In genomic region chr15:76905013-76905839, GRCh38 we compare ENCODE assay signal across 8 cellular contexts. TPM values are rescaled to one million over a fixed set of nuclear protein-coding genes. Genes with fewer than 3 reads are reported as not detected.
DNase-seq lines count a peak whose midpoint lies in the region; ATAC-seq lines count a peak whose summit lies in the region.

TSS of gene SCAPER (minus strand) at chr15:76905340. CDS start at chr15:76883817, 21,523 bp downstream.

- intact Hi-C loops in CD4-positive, alpha-beta memory T cell (cut with micrococcal nuclease), result loop anchor here (1.0 to 10.0 kb wide), 3 partner anchors 26 to 520 kb away; partner anchors contain the start of genes HMG20A, PEAK1, RCN2 and TSPAN3

- H3K4me1 ChIP-seq in CD4-positive, alpha-beta memory T cell (ENCODE audit: insufficient read depth, low read length), result peaks cover 36% of the 10 kb centered on the region

- H3K36me3 ChIP-seq in CD4-positive, alpha-beta memory T cell (ENCODE audit: insufficient read depth, low read length), result no peaks in the 10 kb centered on the region

- H3K27ac Mint-ChIP-seq in CD4-positive, alpha-beta memory T cell, result peak within 1 kb of the TSS; percentile 92 to 98 (median 96)

- H3K27ac ChIP-seq in CD4-positive, alpha-beta memory T cell (ENCODE audit: low read depth, low read length), result peak within 1 kb of the TSS; percentile 71

- POLR2A ChIA-PET in CD4-positive, alpha-beta memory T cell (lab: Charles Lee; ENCODE audit: partially characterized antibody), result interaction anchor here (1.0 to 1.9 kb wide), 9 partner anchors 27 to 117 kb away, joined by 3 to 29 read pairs (median 4); partner anchors contain the start of genes PSTPIP1 and RCN2

- CTCF ChIA-PET in CD4-positive, alpha-beta memory T cell (lab: Charles Lee; ENCODE audit: partially characterized antibody), result interaction anchor here (0.8 to 1.1 kb wide), 3 partner anchors 108 to 118 kb away, joined by 3 read pairs; no protein-coding TSS in a partner anchor

- no peaks in the 10 kb centered on the region for H3K27me3 ChIP-seq in CD4-positive, alpha-beta memory T cell (ENCODE audit: insufficient read depth, low read length)

- DNase-seq in CD4-positive, alpha-beta memory T cell, result peak; percentile 88 to 90 (median 90)
- DNase-seq in HPDE6-E6E7 (ENCODE audit: extremely low spot score), result peak; percentile 94
- peak; percentile 45 for DNase-seq in NK-92 (lab: John Stamatoyannopoulos, UW; ENCODE audit: unreplicated experiment)
- peak; percentile 96 for DNase-seq in activated CD8-positive, alpha-beta memory T cell treated with anti-CD3 and anti-CD28 coated beads for 24 hours
- DNase-seq in effector CD8-positive, alpha-beta T cell (lab: John Stamatoyannopoulos, UW), result peak; percentile 85
- peak; percentile 95 for DNase-seq in medulla oblongata (ENCODE audit: extremely low spot score)
- peak; percentile 81 to 93 (median 85) for DNase-seq in stimulated activated CD4-positive, alpha-beta T cell treated with anti-CD3 and anti-CD28 coated beads, TNF-alpha, amount 100 ng/mL, for 48 hours (ENCODE audit: low read depth in 3 of 3)

- H3K27me3 Mint-ChIP-seq in CD4-positive, alpha-beta memory T cell, result no peaks in the 10 kb centered on the region

- H3K9me3 ChIP-seq in CD4-positive, alpha-beta memory T cell (ENCODE audit: control insufficient read depth in 1 of 2, low read length in 2 of 2), result no peaks in the 10 kb centered on the region

- peak within 1 kb of the TSS; percentile 94 to 97 (median 94) for H3K4me3 Mint-ChIP-seq in CD4-positive, alpha-beta memory T cell

- H3K4me3 ChIP-seq in CD4-positive, alpha-beta memory T cell (ENCODE audit: low read length in 2 of 2), result peak within 1 kb of the TSS; percentile 83 to 87

- no peaks in the 10 kb centered on the region for H3K9me3 Mint-ChIP-seq in CD4-positive, alpha-beta memory T cell

- H3K4me1 Mint-ChIP-seq in CD4-positive, alpha-beta memory T cell, result peaks cover 24 to 41% (median 29%) of the 10 kb centered on the region in 4 donors

- peaks cover 3% of the 10 kb centered on the region in 2 donors for H3K36me3 Mint-ChIP-seq in CD4-positive, alpha-beta memory T cell

- ATAC-seq in GM19455 (IDR thresholded peaks at IDR 0.05; ENCODE audit: unreplicated experiment), result peak; percentile 84

RNA-seq across cellular contexts. Expression of gene SCAPER, which starts in this region (rescaled TPM):
- total RNA-seq in CD4-positive, alpha-beta memory T cell, result 10 to 100 TPM; 41.3 to 41.4 TPM
- polyA plus RNA-seq in CD4-positive, alpha-beta memory T cell, result 10 to 100 TPM in 1 of 2 donors, 1 to 10 TPM in 1; 7.2 to 27.3 TPM

Comparison
In these comparisons a context has a peak if more than half of its experiments do, and no peak if none do; other contexts are left out.
1. Peak in every context shown above with its lines: DNase-seq, ATAC-seq, H3K4me3 ChIP-seq and H3K27ac ChIP-seq.
2. DNase-seq: peak in every context shown above with its lines; median percentile 96 in activated CD8-positive, alpha-beta memory T cell treated with anti-CD3 and anti-CD28 coated beads for 24 hours; 95 in medulla oblongata; 94 in HPDE6-E6E7; 90 in CD4-positive, alpha-beta memory T cell; 85 in effector CD8-positive, alpha-beta T cell; 85 in stimulated activated CD4-positive, alpha-beta T cell treated with anti-CD3 and anti-CD28 coated beads, TNF-alpha, amount 100 ng/mL, for 48 hours; 45 in NK-92.